Comparison of ENCODE assay signal across 8 cellular contexts in genomic region chr1:157992813-157993178, GRCh38. TPM values are rescaled to one million over a fixed set of nuclear protein-coding genes. Genes with fewer than 3 reads are reported as not detected.
A peak's percentile ranks its signal among the peaks of the same experiment; 100 is the strongest.
DNase-seq lines count a peak whose midpoint lies in the region; ATAC-seq, FAIRE-seq and TF ChIP-seq lines count a peak whose summit lies in the region.

No MANE protein-coding gene starts in this region.

- H3K36me3 ChIP-seq in KMS-11 (ENCODE audit: insufficient read depth) (no peaks in the 10 kb centered on the region), duodenal mucosa (ENCODE audit: control insufficient read depth in 1 of 2, insufficient read depth in 2 of 2, low read length in 2 of 2) (no peaks in the 10 kb centered on the region)

- no peaks in the 10 kb centered on the region for H4K20me1 ChIP-seq in KMS-11 (ENCODE audit: insufficient read depth)

- 0 out of 2 replicates have a peak overlapping the region, but pooled peaks have one; percentile 35 for H2AFZ ChIP-seq in KMS-11 (ENCODE audit: low read depth)

- TF ChIP-seq CTCF in A549 (IDR thresholded peaks at IDR 0.05) (no peak), KMS-11 (conservative IDR thresholded peaks at IDR 0.05; ENCODE audit: low read depth, low read length) (no peak)

- peaks cover 45 to 79% (median 77%) of the 10 kb centered on the region in 3 donors for H3K27me3 Mint-ChIP-seq in naive B cell

- H3K4me1 ChIP-seq in A549, result peaks cover 35% of the 10 kb centered on the region
- H3K4me1 ChIP-seq in KMS-11 (ENCODE audit: low read depth, poor library complexity, severe bottlenecking), result no peaks in the 10 kb centered on the region
- H3K4me1 ChIP-seq in duodenal mucosa (ENCODE audit: control insufficient read depth in 1 of 2, insufficient read depth in 2 of 2, low read length in 2 of 2), result peaks cover 0 to 4% of the 10 kb centered on the region in 2 donors

- no peak overlapping the region for H3K9ac ChIP-seq in KMS-11
- H3K9ac ChIP-seq in duodenal mucosa (ENCODE audit: low read depth in 1 of 2, low read length in 2 of 2), result no peak overlapping the region

- peak overlapping the region; percentile 63 to 94 (median 86) for H3K4me3 Mint-ChIP-seq in naive B cell

- H3K4me3 ChIP-seq in A549 (peak overlapping the region; percentile 98), KMS-11 (IDR thresholded peaks at IDR 0.05; ENCODE audit: insufficient read depth, low read depth, low read length) (peak overlapping the region; percentile 50), duodenal mucosa (ENCODE audit: low read depth in 1 of 2, low read length in 2 of 2) (peak overlapping the region; percentile 66 to 72)

- POLR2A ChIA-PET in A549 (lab: Yijun Ruan, JAX), result interaction anchor here (0.6 to 2.3 kb wide), 6 partner anchors 18 to 121 kb away, joined by 4 to 22 read pairs (median 6); no protein-coding TSS in a partner anchor

- H3K4me2 ChIP-seq in A549 (peak overlapping the region; percentile 96), KMS-11 (peak overlapping the region; percentile 41; the same call in 1 of the 2 replicates)

- no peaks in the 10 kb centered on the region for H3K79me2 ChIP-seq in KMS-11 (ENCODE audit: insufficient read depth, low read depth)

- peak overlapping the region in 3 of 6 donors; percentile 14 to 63 (median 32) for H3K27ac Mint-ChIP-seq in naive B cell

- FAIRE-seq in A549 (lab: Jason Lieb, UNC), result no peak

- no peak for TF ChIP-seq EP300 in A549 (IDR thresholded peaks at IDR 0.05)

- DNase-seq in A549 (ENCODE audit: low read depth in 1 of 2, low spot score in 1 of 2) (peak in 1 of 2 experiments; percentile 47), naive B cell (no peak), NCI-H524 (lab: John Stamatoyannopoulos, UW) (no peak), mesenteric fat pad (ENCODE audit: low spot score) (no peak), germinal center (ENCODE audit: low spot score) (no peak)

- no peak for TF ChIP-seq RAD21 in A549 (conservative IDR thresholded peaks at IDR 0.05 in 1 of 2, IDR thresholded peaks at IDR 0.05 in 1 of 2)

- no peaks in the 10 kb centered on the region for H3K9me3 Mint-ChIP-seq in naive B cell

- H3K4me1 Mint-ChIP-seq in naive B cell, result peaks cover 10 to 24% (median 18%) of the 10 kb centered on the region in 3 donors

- WGBS in A549 (ENCODE audit: missing lambda C conversion rate), result 10% methylated on average over 7 of the region's 8 CpGs

- CTCF ChIA-PET in A549 (lab: Yijun Ruan, JAX), result interaction anchor here (1.1 to 42.7 kb wide), 19 partner anchors 10 to 485 kb away, joined by 3 to 2212 read pairs (median 20); a partner anchor contains a TSS

- peak; percentile 44 for ATAC-seq in A549
- peak in 1 of 2 donors; percentile 21 for ATAC-seq in naive B cell (ENCODE audit: low read depth in 2 of 2)
- no peak for ATAC-seq in GM18511 (IDR thresholded peaks at IDR 0.05; ENCODE audit: unreplicated experiment)

- TF ChIP-seq POLR2A in A549 (IDR thresholded peaks at IDR 0.05; ENCODE audit: low read length), result no peak

- peak overlapping the region; percentile 97 to 98 for H3K27ac ChIP-seq in A549
- no peak overlapping the region for H3K27ac ChIP-seq in KMS-11
- peak overlapping the region; percentile 52 for H3K27ac ChIP-seq in duodenal mucosa (ENCODE audit: low read depth, low read length)

- H3K27me3 ChIP-seq in KMS-11 (ENCODE audit: insufficient read depth, low read depth), result peaks cover 7% of the 10 kb centered on the region; the same call in 1 of the 2 replicates
- H3K27me3 ChIP-seq in duodenal mucosa (ENCODE audit: control insufficient read depth in 1 of 2, insufficient read depth in 2 of 2, low read length in 2 of 2), result peaks cover 0 to 2% of the 10 kb centered on the region in 2 donors

- H3K9me3 ChIP-seq in A549 (no peaks in the 10 kb centered on the region), duodenal mucosa (ENCODE audit: control insufficient read depth in 1 of 2, low read length in 2 of 2) (no peaks in the 10 kb centered on the region)

- H3K36me3 Mint-ChIP-seq in naive B cell, result no peaks in the 10 kb centered on the region

TF ChIP-seq in A549, 52 proteins besides CTCF, POLR2A, EP300 and RAD21:
- TF ChIP-seq HEYL (CRISPR knock-in tag; IDR thresholded peaks at IDR 0.05) (no peak), ZNF302 (CRISPR knock-in tag; IDR thresholded peaks at IDR 0.05) (no peak), NPAS2 (CRISPR knock-in tag; IDR thresholded peaks at IDR 0.05; ENCODE audit: borderline replicate concordance) (no peak), JUNB (IDR thresholded peaks at IDR 0.05) (no peak), TFCP2L1 (CRISPR knock-in tag; IDR thresholded peaks at IDR 0.05) (no peak), CHD2 (IDR thresholded peaks at IDR 0.05; ENCODE audit: low read length, partially characterized antibody) (no peak), CHD4 (IDR thresholded peaks at IDR 0.05; ENCODE audit: borderline replicate concordance) (no peak), MAFK (IDR thresholded peaks at IDR 0.05; ENCODE audit: partially characterized antibody) (no peak), ZC3H11A (IDR thresholded peaks at IDR 0.05) (no peak), HOXB13 (CRISPR knock-in tag; IDR thresholded peaks at IDR 0.05; ENCODE audit: low read depth) (no peak), ESRRA (IDR thresholded peaks at IDR 0.05; ENCODE audit: borderline replicate concordance, low read length) (no peak), MYC (IDR thresholded peaks at IDR 0.05; ENCODE audit: borderline replicate concordance, low read length) (no peak), ZFP36 (IDR thresholded peaks at IDR 0.05; ENCODE audit: borderline replicate concordance, partially characterized antibody) (no peak)
- TF ChIP-seq, protein P1, sequence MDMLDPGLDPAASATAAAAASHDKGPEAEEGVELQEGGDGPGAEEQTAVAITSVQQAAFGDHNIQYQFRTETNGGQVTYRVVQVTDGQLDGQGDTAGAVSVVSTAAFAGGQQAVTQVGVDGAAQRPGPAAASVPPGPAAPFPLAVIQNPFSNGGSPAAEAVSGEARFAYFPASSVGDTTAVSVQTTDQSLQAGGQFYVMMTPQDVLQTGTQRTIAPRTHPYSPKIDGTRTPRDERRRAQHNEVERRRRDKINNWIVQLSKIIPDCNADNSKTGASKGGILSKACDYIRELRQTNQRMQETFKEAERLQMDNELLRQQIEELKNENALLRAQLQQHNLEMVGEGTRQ (IDR thresholded peaks at IDR 0.05), result no peak
- TF ChIP-seq, protein P2, sequence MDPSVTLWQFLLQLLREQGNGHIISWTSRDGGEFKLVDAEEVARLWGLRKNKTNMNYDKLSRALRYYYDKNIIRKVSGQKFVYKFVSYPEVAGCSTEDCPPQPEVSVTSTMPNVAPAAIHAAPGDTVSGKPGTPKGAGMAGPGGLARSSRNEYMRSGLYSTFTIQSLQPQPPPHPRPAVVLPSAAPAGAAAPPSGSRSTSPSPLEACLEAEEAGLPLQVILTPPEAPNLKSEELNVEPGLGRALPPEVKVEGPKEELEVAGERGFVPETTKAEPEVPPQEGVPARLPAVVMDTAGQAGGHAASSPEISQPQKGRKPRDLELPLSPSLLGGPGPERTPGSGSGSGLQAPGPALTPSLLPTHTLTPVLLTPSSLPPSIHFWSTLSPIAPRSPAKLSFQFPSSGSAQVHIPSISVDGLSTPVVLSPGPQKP (IDR thresholded peaks at IDR 0.05; ENCODE audit: low read depth, low read length), result no peak
- TF ChIP-seq, protein P3, sequence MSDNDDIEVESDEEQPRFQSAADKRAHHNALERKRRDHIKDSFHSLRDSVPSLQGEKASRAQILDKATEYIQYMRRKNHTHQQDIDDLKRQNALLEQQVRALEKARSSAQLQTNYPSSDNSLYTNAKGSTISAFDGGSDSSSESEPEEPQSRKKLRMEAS (IDR thresholded peaks at IDR 0.05), result no peak
TF ChIP-seq in A549: peak in this region for 0.

RNA-seq across cellular contexts. Expression of gene KIRREL1, which starts 0.6 kb away (rescaled TPM):
- polyA plus RNA-seq in A549 (2011; rRNA removed), result 18.7 and 26.2 TPM in 2 replicates
- polyA plus RNA-seq in A549 (2012; cell fraction: cytosol; rRNA removed), result 18.7 and 25.7 TPM in 2 replicates
- polyA plus RNA-seq in A549 (2012; cell fraction: nucleus; rRNA removed), result 56.7 and 57.8 TPM in 2 replicates
- polyA plus RNA-seq in A549 (2017; fragmentation: RNase III; extraction: RNeasy Plus Mini Kit Qiagen cat#74134 plus additional on column Dnase treatment), result 41.3 to 43.8 TPM (median 41.3 TPM) in 3 replicates
- 41.2 and 49.0 TPM in 2 replicates for polyA minus RNA-seq in A549 (2011; rRNA and poly(A)+ RNA removed)
- not detected for polyA plus RNA-seq in naive B cell (ENCODE audit: low read depth in 6 of 6)
- 99.8 TPM for total RNA-seq in mesenteric fat pad

Comparison
In these comparisons a context has a peak if more than half of its experiments do, and no peak if none do; other contexts are left out.
1. RNA of gene KIRREL1, which starts 0.6 kb away (polyA plus RNA-seq): 18.7 to 57.8 TPM in A549; not detected in naive B cell; every median in the first group is over 10 times any median in the second.
2. Peak in every context shown above with its lines, with median percentiles within 50 percentile points of each other: H3K4me3 ChIP-seq.